In the genomic region with DNA sequence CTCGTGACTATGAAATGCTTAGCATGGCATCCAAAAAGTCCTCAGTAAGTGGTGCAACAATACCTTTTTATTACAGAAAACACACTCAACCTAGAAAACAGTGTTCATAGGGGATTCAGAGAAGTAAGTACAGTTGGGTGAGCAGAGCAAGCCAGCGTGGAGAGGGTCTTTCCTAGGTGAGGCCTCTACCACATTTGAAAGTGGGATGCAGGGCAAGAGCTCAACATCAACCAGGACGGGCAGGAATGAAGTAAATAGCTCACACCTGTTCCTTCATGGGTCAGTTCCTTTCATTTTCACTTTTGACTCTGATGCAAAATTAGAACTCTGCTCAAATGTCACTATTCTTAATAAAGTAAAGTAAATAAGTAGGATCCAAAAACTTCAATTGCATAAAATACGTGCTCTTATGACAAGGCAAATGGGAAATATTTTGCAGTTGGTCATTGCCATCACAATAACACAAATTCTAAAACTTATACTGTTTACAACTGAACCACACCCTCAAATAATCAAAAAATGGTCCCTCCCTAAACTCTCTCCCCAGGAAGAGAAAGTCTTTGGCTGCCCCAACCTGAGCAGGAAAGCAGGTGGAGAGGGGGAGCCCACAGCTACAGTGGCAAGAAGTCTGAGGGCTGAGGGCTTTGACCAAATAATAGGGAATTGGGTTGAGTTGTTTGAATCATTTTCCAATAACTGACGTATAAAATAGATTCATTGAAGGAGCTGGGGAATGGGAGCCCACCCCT, we compare ENCODE assay signal across 18 cellular contexts. TPM values are rescaled to one million over a fixed set of nuclear protein-coding genes. Genes with fewer than 3 reads are reported as not detected.
DNase-seq lines count a peak whose midpoint lies in the region; ATAC-seq, FAIRE-seq and TF ChIP-seq lines count a peak whose summit lies in the region.
"Had no signal": no experiment of that assay in that cellular context is flagged by ENCODE, and none has a peak within 500 bp of the region (broad histone marks: within the 10 kb centered on the region; RNA-seq: fewer than 3 reads in every experiment).

No MANE protein-coding gene starts in this region.

- TF ChIP-seq CTCF in SU-DHL-6 (IDR thresholded peaks at IDR 0.05; ENCODE audit: insufficient read depth, low read length, poor library complexity, severe bottlenecking) = no peak

- H3K27ac Mint-ChIP-seq in CD8-positive, alpha-beta memory T cell = peak overlapping the region; percentile 25 to 90 (median 65)
- H3K27ac Mint-ChIP-seq in memory B cell = peak overlapping the region; percentile 83
- H3K27ac Mint-ChIP-seq: type B pancreatic cell had no signal

- peaks cover 0 to 1% (median 0%) of the 10 kb centered on the region in 3 donors for H3K36me3 Mint-ChIP-seq in CD8-positive, alpha-beta memory T cell
- H3K36me3 Mint-ChIP-seq in memory B cell = no peaks in the 10 kb centered on the region

- H4K20me1 ChIP-seq in SU-DHL-6 (ENCODE audit: low read depth, low read length) = no peaks in the 10 kb centered on the region

- no peak overlapping the region for H3K27ac ChIP-seq in CD8-positive, alpha-beta memory T cell (ENCODE audit: low read depth, low read length)
- no peak overlapping the region for H3K27ac ChIP-seq in SU-DHL-6 (ENCODE audit: low read depth, low read length)
- no peak overlapping the region for H3K27ac ChIP-seq in SJCRH30
- H3K27ac ChIP-seq: heart left ventricle had no signal

- no peaks in the 10 kb centered on the region for H3K27me3 ChIP-seq in CD8-positive, alpha-beta memory T cell (ENCODE audit: insufficient read depth, low read length, poor library complexity, severe bottlenecking)
- no peaks in the 10 kb centered on the region for H3K27me3 ChIP-seq in SU-DHL-6 (ENCODE audit: low read length)
- no peaks in the 10 kb centered on the region for H3K27me3 ChIP-seq in SJCRH30
- H3K27me3 ChIP-seq: heart left ventricle had no signal

- peak overlapping the region; percentile 43 to 84 (median 75) for H3K4me3 Mint-ChIP-seq in CD8-positive, alpha-beta memory T cell
- peak overlapping the region; percentile 68 for H3K4me3 Mint-ChIP-seq in memory B cell
- H3K4me3 Mint-ChIP-seq: type B pancreatic cell had no signal

- H3K4me3 ChIP-seq in CD8-positive, alpha-beta memory T cell (ENCODE audit: low read length) = no peak overlapping the region
- no peak overlapping the region for H3K4me3 ChIP-seq in SU-DHL-6 (ENCODE audit: insufficient read depth, low read length, poor library complexity, severe bottlenecking)
- no peak overlapping the region for H3K4me3 ChIP-seq in SJCRH30
- H3K4me3 ChIP-seq: heart left ventricle had no signal

- CTCF ChIA-PET in CD8-positive, alpha-beta memory T cell (lab: Charles Lee) = no interaction called here

- H2AFZ ChIP-seq in SU-DHL-6 (ENCODE audit: low read depth, low read length, severe bottlenecking) = no peak overlapping the region

- no peaks in the 10 kb centered on the region for H3K27me3 Mint-ChIP-seq in CD8-positive, alpha-beta memory T cell
- no peaks in the 10 kb centered on the region for H3K27me3 Mint-ChIP-seq in memory B cell
- H3K27me3 Mint-ChIP-seq: type B pancreatic cell had no signal

- peak overlapping the region; percentile 27 for H3K4me2 ChIP-seq in SU-DHL-6 (ENCODE audit: low read depth, low read length, poor library complexity, severe bottlenecking)

- H3K4me1 ChIP-seq in CD8-positive, alpha-beta memory T cell (ENCODE audit: insufficient read depth, low read length) = peaks cover 14% of the 10 kb centered on the region
- 0 out of 2 replicates have a peak, but pooled peaks cover 5% of the 10 kb centered on the region for H3K4me1 ChIP-seq in SJCRH30

- no peak for DNase-seq in CD8-positive, alpha-beta memory T cell
- DNase-seq in GM18507 (ENCODE audit: extremely low spot score, insufficient read length, low read depth) (no peak), memory B cell (ENCODE audit: low spot score in 2 of 2) (no peak), mucosa of gallbladder (ENCODE audit: low spot score) (no peak), SJCRH30 (no peak), GM19240 (ENCODE audit: insufficient read length, low spot score) (no peak)
- DNase-seq in effector CD4-positive, alpha-beta T cell = no peak
- DNase-seq: cortex of kidney; DMS79 treated with DMSO at 0.1 percent for 48 hours; H7; heart left ventricle; NK-92 treated with Interleukin-12 subunit alpha and Interleukin-12 subunit beta, amount 100 ng/mL, for 24 hours; occipital lobe; Right ventricle myocardium superior had no signal

- H3K79me2 ChIP-seq in SU-DHL-6 (ENCODE audit: insufficient read depth, low read length) = no peaks in the 10 kb centered on the region

- no peaks in the 10 kb centered on the region for H3K9me2 ChIP-seq in SU-DHL-6 (replicated peaks; ENCODE audit: insufficient read depth, low read length)

- no peaks in the 10 kb centered on the region for H3K36me3 ChIP-seq in CD8-positive, alpha-beta memory T cell (ENCODE audit: insufficient read depth, low read length)
- H3K36me3 ChIP-seq in SU-DHL-6 (ENCODE audit: low read length) (no peaks in the 10 kb centered on the region), SJCRH30 (no peaks in the 10 kb centered on the region)

- no peaks in the 10 kb centered on the region for H3K9me3 Mint-ChIP-seq in CD8-positive, alpha-beta memory T cell
- H3K9me3 Mint-ChIP-seq in memory B cell = no peaks in the 10 kb centered on the region
- H3K9me3 Mint-ChIP-seq: type B pancreatic cell had no signal

- 0 out of 2 replicates have a peak, but pooled peaks cover under 1% of the 10 kb centered on the region for H3F3A ChIP-seq in SU-DHL-6 (ENCODE audit: insufficient read depth)

- peak; percentile 41 for ATAC-seq in memory B cell (ENCODE audit: low read depth)
- ATAC-seq: esophagus mucosa, heart left ventricle had no signal

- H3K9me3 ChIP-seq in CD8-positive, alpha-beta memory T cell (ENCODE audit: low read length) = no peaks in the 10 kb centered on the region
- H3K9me3 ChIP-seq in SU-DHL-6 (ENCODE audit: insufficient read depth, low read length) (no peaks in the 10 kb centered on the region), SJCRH30 (replicated peaks) (no peaks in the 10 kb centered on the region)

- FAIRE-seq in GM18507 (lab: Jason Lieb, UNC) = peak; percentile 65
- FAIRE-seq: keratinocyte had no signal

- no peak overlapping the region for H3K9ac ChIP-seq in SU-DHL-6 (ENCODE audit: low read length)

- POLR2A ChIA-PET in CD8-positive, alpha-beta memory T cell (lab: Charles Lee) = no interaction called here

- H3K4me1 Mint-ChIP-seq in CD8-positive, alpha-beta memory T cell = peaks cover 17 to 21% (median 20%) of the 10 kb centered on the region in 3 donors
- peaks cover 14% of the 10 kb centered on the region for H3K4me1 Mint-ChIP-seq in memory B cell

RNA-seq across cellular contexts. Expression of gene CHAMP1, which starts 20.2 kb away (rescaled TPM):
- total RNA-seq in CD8-positive, alpha-beta memory T cell = 10 to 100 TPM; 42.6 to 48.3 TPM
- polyA plus RNA-seq in CD8-positive, alpha-beta memory T cell = 7.3 TPM
- total RNA-seq in mucosa of gallbladder = 17.7 TPM
- total RNA-seq in SJCRH30 (2014; rRNA removed; shearing (Covaris generic)) = 21.4 and 23.4 TPM in 2 replicates

RNA-seq across cellular contexts. Expression of gene UPF3A, which starts 53.1 kb away (rescaled TPM):
- total RNA-seq in CD8-positive, alpha-beta memory T cell = 10 to 100 TPM; 48.0 to 52.9 TPM
- 41.4 TPM for polyA plus RNA-seq in CD8-positive, alpha-beta memory T cell
- 34.2 TPM for total RNA-seq in mucosa of gallbladder
- total RNA-seq in SJCRH30 (2014; rRNA removed; shearing (Covaris generic)) = 32.0 and 34.1 TPM in 2 replicates
